Comparison of ENCODE assay signal across 8 cellular contexts in the genomic region with DNA sequence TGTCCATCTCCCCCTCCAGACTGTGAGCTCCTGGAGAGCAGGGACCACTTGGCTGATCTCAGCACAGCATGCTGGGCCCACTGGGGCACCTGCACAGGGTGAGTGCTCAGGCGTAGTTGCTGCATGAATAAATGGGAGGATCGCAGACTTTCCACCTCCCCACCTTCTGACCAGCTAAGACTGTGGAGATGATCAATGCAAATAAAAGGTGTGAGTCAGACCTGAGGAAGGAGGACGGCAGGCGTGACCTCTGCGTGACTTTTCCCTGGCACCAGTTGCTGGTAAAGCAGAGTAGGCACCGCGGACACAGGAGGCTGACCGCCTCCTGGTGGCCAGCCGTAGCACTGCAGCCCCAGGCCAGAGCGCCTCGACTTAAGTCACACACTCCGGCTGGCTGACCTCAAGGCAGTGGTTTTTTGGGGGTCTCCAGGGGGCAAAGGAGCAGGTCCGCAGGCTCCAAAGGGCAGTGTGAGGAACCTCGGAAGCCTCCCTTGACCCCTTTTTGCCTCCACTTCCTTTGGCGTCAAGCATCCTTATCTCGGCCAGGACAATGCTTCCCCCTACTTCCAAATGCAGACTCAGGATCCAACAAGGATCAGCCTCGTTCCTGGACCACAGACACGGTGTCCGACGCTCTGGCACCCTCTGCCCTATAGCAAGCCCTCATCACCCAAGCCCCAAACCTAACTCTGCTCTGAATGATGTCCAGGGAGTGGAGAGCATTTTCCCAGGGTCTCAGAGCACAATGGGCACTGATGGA. TPM values are rescaled to one million over a fixed set of nuclear protein-coding genes. Genes with fewer than 3 reads are reported as not detected.
A peak's percentile ranks its signal among the peaks of the same experiment; 100 is the strongest.
DNase-seq lines count a peak whose midpoint lies in the region; ATAC-seq, FAIRE-seq and TF ChIP-seq lines count a peak whose summit lies in the region.

No MANE protein-coding gene starts in this region.

- H3K4me2 ChIP-seq in A549 = peak overlapping the region; percentile 30; the same call in 2 of the 3 replicates

- peak overlapping the region in 1 of 2 experiments; percentile 59; a peak in 3 of 6 replicates for H3K27ac ChIP-seq in A549

- H3K4me1 Mint-ChIP-seq in WTC11 = peaks cover 4% of the 10 kb centered on the region

- peaks cover 8% of the 10 kb centered on the region for H3K27me3 Mint-ChIP-seq in WTC11 (ENCODE audit: low read depth)

- DNase-seq in A549 (ENCODE audit: low read depth in 1 of 2, low spot score in 1 of 2) (peak; percentile 85), MV-4-11 (lab: John Stamatoyannopoulos, UW) (peak; percentile 52), WTC11 (ENCODE audit: low spot score) (peak; percentile 83), cardiac fibroblast (ENCODE audit: low read depth in 2 of 2) (peak; percentile 81), left lobe of liver (ENCODE audit: low spot score) (peak; percentile 77)
- peak in 2 of 3 donors; percentile 39 to 60 for DNase-seq in stimulated activated CD4-positive, alpha-beta T cell treated with anti-CD3 and anti-CD28 coated beads, TNF-alpha, amount 100 ng/mL, for 1 hour (ENCODE audit: low read depth in 3 of 3, low spot score in 1 of 3)

- TF ChIP-seq POLR2A in A549 (IDR thresholded peaks at IDR 0.05; ENCODE audit: low read length) = no peak

- no peak for FAIRE-seq in A549 (lab: Jason Lieb, UNC)

- peak; percentile 85 to 93 for ATAC-seq in A549
- ATAC-seq in GM18907 (IDR thresholded peaks at IDR 0.05; ENCODE audit: unreplicated experiment) = peak; percentile 41
- ATAC-seq in WTC11 = peak; percentile 90
- ATAC-seq in left lobe of liver = peak; percentile 99
- no peak for ATAC-seq in GM19455 (IDR thresholded peaks at IDR 0.05; ENCODE audit: unreplicated experiment)

- POLR2A ChIA-PET in A549 (lab: Yijun Ruan, JAX) = no interaction called here
- POLR2A ChIA-PET in WTC11 (lab: Charles Lee) = no interaction called here

- H3K4me3 Mint-ChIP-seq in WTC11 = no peak overlapping the region

- CTCF ChIA-PET in A549 (lab: Yijun Ruan, JAX) = interaction anchor here (0.6 to 4.7 kb wide), 15 partner anchors 8 to 561 kb away, joined by 3 to 44 read pairs (median 4); no protein-coding TSS in a partner anchor
- CTCF ChIA-PET in WTC11 (lab: Charles Lee) = interaction anchor here (0.6 to 2.2 kb wide), 7 partner anchors 12 to 1926 kb away, joined by 3 to 14 read pairs (median 4); no protein-coding TSS in a partner anchor

- TF ChIP-seq CTCF in A549 (IDR thresholded peaks at IDR 0.05) = peak; percentile 72
- peak; percentile 99 for TF ChIP-seq CTCF in WTC11 (IDR thresholded peaks at IDR 0.05)
- peak; percentile 97 for TF ChIP-seq CTCF in cardiac fibroblast (IDR thresholded peaks at IDR 0.05; ENCODE audit: low read depth, low read length)

- 15% methylated on average over 18 of the region's 20 CpGs for WGBS in A549 (ENCODE audit: missing lambda C conversion rate)

- H3K9me3 Mint-ChIP-seq in WTC11 = peaks cover 7% of the 10 kb centered on the region

- peak; percentile 80 to 84 for TF ChIP-seq RAD21 in A549 (conservative IDR thresholded peaks at IDR 0.05 in 1 of 2, IDR thresholded peaks at IDR 0.05 in 1 of 2)

- no peaks in the 10 kb centered on the region; the same call in 1 of the 2 replicates for H3K36me3 Mint-ChIP-seq in WTC11

- TF ChIP-seq EP300 in A549 (IDR thresholded peaks at IDR 0.05) = no peak

- H3K4me1 ChIP-seq in A549 = peaks cover 10% of the 10 kb centered on the region

- H3K9me3 ChIP-seq in A549 = peaks cover 16% of the 10 kb centered on the region

- no peak overlapping the region for H3K4me3 ChIP-seq in A549
- H3K4me3 ChIP-seq in cardiac fibroblast (replicated peaks in 1 of 2; ENCODE audit: low read depth in 2 of 2, low read length in 2 of 2) = no peak overlapping the region

- H3K27ac Mint-ChIP-seq in WTC11 = no peak overlapping the region

TF ChIP-seq in A549, 52 proteins besides CTCF, POLR2A, EP300 and RAD21:
- peak; percentile 87 for TF ChIP-seq SMC3 (IDR thresholded peaks at IDR 0.05)
- no peak for TF ChIP-seq FOSL2 (IDR thresholded peaks at IDR 0.05)
- TF ChIP-seq FOSL2 (CRISPR knock-in tag; IDR thresholded peaks at IDR 0.05) = peak; percentile 42; the same call in 1 of the 2 replicates
- TF ChIP-seq RARB (CRISPR knock-in tag; IDR thresholded peaks at IDR 0.05) = 0 out of 2 replicates have a peak, but pooled peaks have one; percentile 38
- TF ChIP-seq POLR2AphosphoS2 (conservative IDR thresholded peaks at IDR 0.05; ENCODE audit: low read length) = no peak
- TF ChIP-seq HDAC2 (IDR thresholded peaks at IDR 0.05) = no peak
- no peak for TF ChIP-seq ZC3H11A (IDR thresholded peaks at IDR 0.05)
TF ChIP-seq in A549: peak in this region for 3.

TF ChIP-seq in WTC11, 78 proteins besides CTCF, POLR2A, EP300 and RAD21 (continues in another document):
- TF ChIP-seq, protein P1, sequence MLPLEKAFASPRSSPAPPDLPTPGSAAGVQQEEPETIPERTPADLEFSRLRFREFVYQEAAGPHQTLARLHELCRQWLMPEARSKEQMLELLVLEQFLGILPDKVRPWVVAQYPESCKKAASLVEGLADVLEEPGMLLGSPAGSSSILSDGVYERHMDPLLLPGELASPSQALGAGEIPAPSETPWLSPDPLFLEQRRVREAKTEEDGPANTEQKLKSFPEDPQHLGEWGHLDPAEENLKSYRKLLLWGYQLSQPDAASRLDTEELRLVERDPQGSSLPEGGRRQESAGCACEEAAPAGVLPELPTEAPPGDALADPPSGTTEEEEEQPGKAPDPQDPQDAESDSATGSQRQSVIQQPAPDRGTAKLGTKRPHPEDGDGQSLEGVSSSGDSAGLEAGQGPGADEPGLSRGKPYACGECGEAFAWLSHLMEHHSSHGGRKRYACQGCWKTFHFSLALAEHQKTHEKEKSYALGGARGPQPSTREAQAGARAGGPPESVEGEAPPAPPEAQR (CRISPR knock-in tag; IDR thresholded peaks at IDR 0.05) = no peak
- TF ChIP-seq TCF7 (CRISPR knock-in tag; IDR thresholded peaks at IDR 0.05; ENCODE audit: low read depth) (no peak), CREB1 (CRISPR knock-in tag; IDR thresholded peaks at IDR 0.05) (no peak), GRHL2 (CRISPR knock-in tag; IDR thresholded peaks at IDR 0.05; ENCODE audit: insufficient replicate concordance, severe bottlenecking) (no peak), RELA (CRISPR knock-in tag; IDR thresholded peaks at IDR 0.05; ENCODE audit: borderline replicate concordance) (no peak), ELF4 (CRISPR knock-in tag; IDR thresholded peaks at IDR 0.05; ENCODE audit: low read depth) (no peak), ZNF671 (CRISPR knock-in tag; IDR thresholded peaks at IDR 0.05) (no peak), ZNF423 (CRISPR knock-in tag; IDR thresholded peaks at IDR 0.05) (no peak), ETV6 (CRISPR knock-in tag; IDR thresholded peaks at IDR 0.05) (0 out of 2 replicates have a peak, but pooled peaks have one; percentile 71), ZNF232 (CRISPR knock-in tag; IDR thresholded peaks at IDR 0.05) (no peak)
- TF ChIP-seq, protein P2, sequence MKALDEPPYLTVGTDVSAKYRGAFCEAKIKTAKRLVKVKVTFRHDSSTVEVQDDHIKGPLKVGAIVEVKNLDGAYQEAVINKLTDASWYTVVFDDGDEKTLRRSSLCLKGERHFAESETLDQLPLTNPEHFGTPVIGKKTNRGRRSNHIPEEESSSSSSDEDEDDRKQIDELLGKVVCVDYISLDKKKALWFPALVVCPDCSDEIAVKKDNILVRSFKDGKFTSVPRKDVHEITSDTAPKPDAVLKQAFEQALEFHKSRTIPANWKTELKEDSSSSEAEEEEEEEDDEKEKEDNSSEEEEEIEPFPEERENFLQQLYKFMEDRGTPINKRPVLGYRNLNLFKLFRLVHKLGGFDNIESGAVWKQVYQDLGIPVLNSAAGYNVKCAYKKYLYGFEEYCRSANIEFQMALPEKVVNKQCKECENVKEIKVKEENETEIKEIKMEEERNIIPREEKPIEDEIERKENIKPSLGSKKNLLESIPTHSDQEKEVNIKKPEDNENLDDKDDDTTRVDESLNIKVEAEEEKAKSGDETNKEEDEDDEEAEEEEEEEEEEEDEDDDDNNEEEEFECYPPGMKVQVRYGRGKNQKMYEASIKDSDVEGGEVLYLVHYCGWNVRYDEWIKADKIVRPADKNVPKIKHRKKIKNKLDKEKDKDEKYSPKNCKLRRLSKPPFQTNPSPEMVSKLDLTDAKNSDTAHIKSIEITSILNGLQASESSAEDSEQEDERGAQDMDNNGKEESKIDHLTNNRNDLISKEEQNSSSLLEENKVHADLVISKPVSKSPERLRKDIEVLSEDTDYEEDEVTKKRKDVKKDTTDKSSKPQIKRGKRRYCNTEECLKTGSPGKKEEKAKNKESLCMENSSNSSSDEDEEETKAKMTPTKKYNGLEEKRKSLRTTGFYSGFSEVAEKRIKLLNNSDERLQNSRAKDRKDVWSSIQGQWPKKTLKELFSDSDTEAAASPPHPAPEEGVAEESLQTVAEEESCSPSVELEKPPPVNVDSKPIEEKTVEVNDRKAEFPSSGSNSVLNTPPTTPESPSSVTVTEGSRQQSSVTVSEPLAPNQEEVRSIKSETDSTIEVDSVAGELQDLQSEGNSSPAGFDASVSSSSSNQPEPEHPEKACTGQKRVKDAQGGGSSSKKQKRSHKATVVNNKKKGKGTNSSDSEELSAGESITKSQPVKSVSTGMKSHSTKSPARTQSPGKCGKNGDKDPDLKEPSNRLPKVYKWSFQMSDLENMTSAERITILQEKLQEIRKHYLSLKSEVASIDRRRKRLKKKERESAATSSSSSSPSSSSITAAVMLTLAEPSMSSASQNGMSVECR (CRISPR knock-in tag; IDR thresholded peaks at IDR 0.05; ENCODE audit: borderline replicate concordance) = no peak
- TF ChIP-seq, protein P3, sequence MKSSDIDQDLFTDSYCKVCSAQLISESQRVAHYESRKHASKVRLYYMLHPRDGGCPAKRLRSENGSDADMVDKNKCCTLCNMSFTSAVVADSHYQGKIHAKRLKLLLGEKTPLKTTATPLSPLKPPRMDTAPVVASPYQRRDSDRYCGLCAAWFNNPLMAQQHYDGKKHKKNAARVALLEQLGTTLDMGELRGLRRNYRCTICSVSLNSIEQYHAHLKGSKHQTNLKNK (CRISPR knock-in tag; IDR thresholded peaks at IDR 0.05) = no peak
- TF ChIP-seq, protein P4, sequence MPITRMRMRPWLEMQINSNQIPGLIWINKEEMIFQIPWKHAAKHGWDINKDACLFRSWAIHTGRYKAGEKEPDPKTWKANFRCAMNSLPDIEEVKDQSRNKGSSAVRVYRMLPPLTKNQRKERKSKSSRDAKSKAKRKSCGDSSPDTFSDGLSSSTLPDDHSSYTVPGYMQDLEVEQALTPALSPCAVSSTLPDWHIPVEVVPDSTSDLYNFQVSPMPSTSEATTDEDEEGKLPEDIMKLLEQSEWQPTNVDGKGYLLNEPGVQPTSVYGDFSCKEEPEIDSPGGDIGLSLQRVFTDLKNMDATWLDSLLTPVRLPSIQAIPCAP (CRISPR knock-in tag; IDR thresholded peaks at IDR 0.05) = 0 out of 2 replicates have a peak, but pooled peaks have one; percentile 59

RNA-seq across cellular contexts. Expression of a gene that starts 12.7 kb away (rescaled TPM):
- polyA plus RNA-seq in A549 (2011; rRNA removed) = 15.7 and 18.3 TPM in 2 replicates
- 4.3 and 5.2 TPM in 2 replicates for polyA plus RNA-seq in A549 (2012; cell fraction: cytosol; rRNA removed)
- 3.7 and 5.2 TPM in 2 replicates for polyA plus RNA-seq in A549 (2012; cell fraction: nucleus; rRNA removed)
- 11.1 to 14.2 TPM (median 11.5 TPM) in 3 replicates for polyA plus RNA-seq in A549 (2017; fragmentation: RNase III; extraction: RNeasy Plus Mini Kit Qiagen cat#74134 plus additional on column Dnase treatment)
- polyA minus RNA-seq in A549 (2011; rRNA and poly(A)+ RNA removed) = 6.7 and 7.4 TPM in 2 replicates
- 2.3 to 2.8 TPM (median 2.5 TPM) in 3 replicates for total RNA-seq in WTC11 (2021)
- total RNA-seq in left lobe of liver = 4.1 TPM
